23 cellular contexts compared by ENCODE assay signal in genomic region chr7:26815452-26815851, GRCh38.
"Had no signal": no experiment of that assay in that cellular context is flagged by ENCODE, and none has a peak within 500 bp of the region (broad histone marks: within the 10 kb centered on the region; RNA-seq: fewer than 3 reads in every experiment).

No MANE protein-coding gene starts in this region.

- H3K27me3 ChIP-seq: body of pancreas, neutrophil, pancreas, right lobe of liver, tibial artery had no signal

- ATAC-seq: activated CD4-positive, CD25-positive, alpha-beta regulatory T cell treated with anti-CD3 and anti-CD28 coated beads, Interleukin-2, amount 50 U/mL, for 24 hours; activated CD8-positive, alpha-beta T cell treated with anti-CD3 and anti-CD28 coated beads, Interleukin-2, amount 10 ng/mL, durations not matched to agents 7 days and 5 days; body of pancreas; left colon; pancreas; psoas muscle; right lobe of liver; stimulated activated effector memory CD8-positive, alpha-beta T cell treated with anti-CD3 and anti-CD28 coated beads, Interleukin-12 subunit alpha, Interleukin-12 subunit beta, amount 100 ng/mL, for 72 hours; stimulated activated naive CD8-positive, alpha-beta T cell treated with anti-CD3 and anti-CD28 coated beads, Interleukin-15, amount 100 ng/mL, for 72 hours had no signal

- H3K4me1 ChIP-seq: body of pancreas, pancreas, psoas muscle, right lobe of liver, tibial artery had no signal

- H3K9me3 ChIP-seq: body of pancreas, neutrophil, pancreas, psoas muscle, right lobe of liver, tibial artery had no signal

- H3K36me3 ChIP-seq: cardiac muscle cell, neutrophil, pancreas, right lobe of liver, tibial artery had no signal

- H3K4me3 ChIP-seq: body of pancreas, cardiac muscle cell, pancreas, psoas muscle, right lobe of liver, skin epidermis, tibial artery had no signal

- FAIRE-seq: keratinocyte had no signal

- DNase-seq: activated CD4-positive, alpha-beta T cell treated with anti-CD3 and anti-CD28 coated beads, Interleukin-2, amount 10 ng/mL, durations not matched to agents 24 days and 14 days; activated CD8-positive, alpha-beta T cell treated with anti-CD3 and anti-CD28 coated beads, Interleukin-2, amount 10 ng/mL, durations not matched to agents 7 days and 5 days; activated gamma-delta T cell treated with Interleukin-2 at 50 U/mL for 16 hours; anterior cingulate cortex; body of pancreas; dermis blood vessel endothelial cell; effector CD8-positive, alpha-beta T cell; foreskin melanocyte; head of caudate nucleus; left colon; pancreas; psoas muscle; right lobe of liver; stimulated activated CD4-positive, alpha-beta T cell treated with anti-CD3 and anti-CD28 coated beads, Interleukin-2, amount 100 ng/mL, for 24 hours; stimulated activated naive CD8-positive, alpha-beta T cell treated with anti-CD3 and anti-CD28 coated beads, Interleukin-15, amount 100 ng/mL, for 72 hours; tibial artery had no signal

- H3K27ac ChIP-seq: body of pancreas, cardiac muscle cell, neutrophil, pancreas, psoas muscle, right lobe of liver, skin epidermis, tibial artery, VCaP had no signal
